In genomic region chr4:138216272-138216867, GRCh38 we compare ENCODE assay signal across 20 cellular contexts. TPM values are rescaled to one million over a fixed set of nuclear protein-coding genes. Genes with fewer than 3 reads are reported as not detected.
A peak's percentile ranks its signal among the peaks of the same experiment; 100 is the strongest.
DNase-seq lines count a peak whose midpoint lies in the region; TF ChIP-seq lines count a peak whose summit lies in the region.
"Had no signal": no experiment of that assay in that cellular context is flagged by ENCODE, and none has a peak within 500 bp of the region (broad histone marks: within the 10 kb centered on the region; RNA-seq: fewer than 3 reads in every experiment).

No MANE protein-coding gene starts in this region.

- H3K27me3 ChIP-seq in HUES6 (ENCODE audit: control insufficient read depth, insufficient read depth, low read length) (no peaks in the 10 kb centered on the region), tibial nerve (no peaks in the 10 kb centered on the region)
- H3K27me3 ChIP-seq: colonic mucosa, upper lobe of left lung had no signal

- H3K4me1 ChIP-seq in HUES6 (ENCODE audit: control insufficient read depth, insufficient read depth, low read length): peaks cover 20% of the 10 kb centered on the region
- H3K4me1 ChIP-seq in tibial nerve: no peaks in the 10 kb centered on the region
- H3K4me1 ChIP-seq: colonic mucosa, prostate gland, upper lobe of left lung had no signal

- WGBS in tibial nerve, 2 donors: 36 to 38% methylated on average over 4 of the region's 4 CpGs

- no peak for TF ChIP-seq POLR2A in tibial nerve (IDR thresholded peaks at IDR 0.05)

- TF ChIP-seq CTCF in choroid plexus epithelial cell (conservative IDR thresholded peaks at IDR 0.05; ENCODE audit: low read depth, low read length) (peak; percentile 7), tibial nerve (IDR thresholded peaks at IDR 0.05) (no peak)

- H3K4me3 ChIP-seq in HUES6 (ENCODE audit: low read depth, low read length) (no peak overlapping the region), choroid plexus epithelial cell (ENCODE audit: low read depth, low read length) (no peak overlapping the region), tibial nerve (no peak overlapping the region)
- H3K4me3 ChIP-seq: colonic mucosa, prostate gland, smooth muscle cell, upper lobe of left lung had no signal

- peak overlapping the region; percentile 34 for H3K9ac ChIP-seq in HUES6 (ENCODE audit: low read length)

- H3K27ac ChIP-seq in HUES6 (ENCODE audit: low read depth, low read length) (peak overlapping the region; percentile 10; the same call in 1 of the 2 replicates), temporal lobe (ENCODE audit: low read depth, low read length) (peak overlapping the region; percentile 61), tibial nerve (no peak overlapping the region)
- H3K27ac ChIP-seq: colonic mucosa, prostate gland, upper lobe of left lung had no signal

- H3K36me3 ChIP-seq in HUES6 (ENCODE audit: control insufficient read depth, insufficient read depth, low read length) (peaks cover 40% of the 10 kb centered on the region), tibial nerve (no peaks in the 10 kb centered on the region)
- H3K36me3 ChIP-seq: colonic mucosa, prostate gland, upper lobe of left lung had no signal

- TF ChIP-seq EP300 in tibial nerve (IDR thresholded peaks at IDR 0.05): no peak

- DNase-seq in choroid plexus epithelial cell (ENCODE audit: low read depth) (no peak), left kidney (ENCODE audit: low read depth, low spot score) (peak; percentile 37), tibial nerve (ENCODE audit: low spot score in 2 of 2) (no peak), occipital lobe (lab: John Stamatoyannopoulos, UW) (no peak), NCI-H1930 (lab: John Stamatoyannopoulos, UW) (no peak)
- DNase-seq: activated CD4-positive, alpha-beta T cell treated with anti-CD3 and anti-CD28 coated beads for 1 hour; colonic mucosa; head of caudate nucleus; mammary epithelial cell; naive B cell; NCI-H1436 treated with DMSO at 0.1 percent for 48 hours; NCI-H2171 treated with DMSO at 0.1 percent for 48 hours; stimulated activated CD4-positive, alpha-beta T cell treated with anti-CD3 and anti-CD28 coated beads, Interleukin-4, amount 100 ng/mL, for 1 hour; stimulated activated naive CD8-positive, alpha-beta T cell treated with anti-CD3 and anti-CD28 coated beads, Interleukin-15, amount 100 ng/mL, for 72 hours; SW 1271; upper lobe of left lung had no signal

- H3K9me3 ChIP-seq in HUES6 (ENCODE audit: control insufficient read depth, insufficient read depth, low read depth, low read length) (no peaks in the 10 kb centered on the region), tibial nerve (no peaks in the 10 kb centered on the region)
- H3K9me3 ChIP-seq: colonic mucosa, prostate gland, upper lobe of left lung had no signal

RNA-seq across cellular contexts. Expression of gene SLC7A11, which starts 25.8 kb away (rescaled TPM):
- 31.5 TPM for total RNA-seq in temporal lobe
- under 1 TPM; under 0.01 to 0.30 (median 0.21) TPM for total RNA-seq in tibial nerve
- total RNA-seq in occipital lobe: 30.9 TPM

Comparison
In these comparisons a context has a peak if more than half of its experiments do, and no peak if none do; other contexts are left out.
1. H3K27ac ChIP-seq: peak in HUES6 (single experiment) and temporal lobe (single experiment); none in tibial nerve (0 of 4).
2. RNA of gene SLC7A11, which starts 25.8 kb away (total RNA-seq): 31.5 TPM in temporal lobe (single experiment) and 30.9 TPM in occipital lobe (single experiment); under 0.01 to 0.30 TPM in tibial nerve; every median in the first group is over 10 times any median in the second.